8 cellular contexts compared by ENCODE assay signal in genomic region chr19:18418034-18418724, GRCh38. TPM values are rescaled to one million over a fixed set of nuclear protein-coding genes. Genes with fewer than 3 reads are reported as not detected.
A peak's percentile ranks its signal among the peaks of the same experiment; 100 is the strongest.
DNase-seq lines count a peak whose midpoint lies in the region; ATAC-seq, FAIRE-seq and TF ChIP-seq lines count a peak whose summit lies in the region.

No MANE protein-coding gene starts in this region.

- H2BK12ac ChIP-seq in H1 (ENCODE audit: low read depth, low read length), result peak overlapping the region; percentile 99; the same call in 1 of the 2 replicates

- peak overlapping the region; percentile 70 for H3K27ac ChIP-seq in RWPE2 (ENCODE audit: poor library complexity, severe bottlenecking)
- H3K27ac ChIP-seq in H1 (ENCODE audit: low read depth, low read length), result no peak overlapping the region
- no peak overlapping the region for H3K27ac ChIP-seq in neural progenitor cell

- H3K4me3 ChIP-seq in RWPE2 (ENCODE audit: severe bottlenecking), result no peak overlapping the region
- peak overlapping the region in 3 of 4 experiments; percentile 5 to 63 (median 39); a peak in 4 of 8 replicates for H3K4me3 ChIP-seq in H1 (ENCODE audit: extremely low read depth in 1 of 4, insufficient read depth in 2 of 4, low read depth in 3 of 4, low read length in 4 of 4)
- H3K4me3 ChIP-seq in neural progenitor cell, result peak overlapping the region; percentile 37

- H3K36me3 Mint-ChIP-seq in neural progenitor cell, result peaks cover 2% of the 10 kb centered on the region

- H2BK5ac ChIP-seq in H1 (ENCODE audit: low read depth, low read length), result peak overlapping the region; percentile 75; the same call in 1 of the 2 replicates

- H2AFZ ChIP-seq in H1 (ENCODE audit: low read length), result no peak overlapping the region
- no peak overlapping the region for H2AFZ ChIP-seq in neural progenitor cell (replicated peaks)

- H2BK15ac ChIP-seq in H1 (ENCODE audit: low read length), result peak overlapping the region; percentile 99

- H3K4me1 ChIP-seq in RWPE2 (ENCODE audit: insufficient read depth, poor library complexity, severe bottlenecking), result peaks cover 5% of the 10 kb centered on the region
- peaks cover 0 to 29% (median 21%) of the 10 kb centered on the region in 4 experiments; a peak in 6 of 7 replicates for H3K4me1 ChIP-seq in H1 (replicated peaks in 1 of 4; ENCODE audit: control insufficient read depth in 3 of 4, insufficient read depth in 4 of 4, low read length in 3 of 4)
- peaks cover 7% of the 10 kb centered on the region for H3K4me1 ChIP-seq in neural progenitor cell

- no peak for TF ChIP-seq POLR2A in H1 (IDR thresholded peaks at IDR 0.05; ENCODE audit: control extremely low read depth in 1 of 2, low read depth in 2 of 2, low read length in 2 of 2)

- H2BK120ac ChIP-seq in H1 (replicated peaks; ENCODE audit: low read depth, low read length), result no peak overlapping the region

- peaks cover 0 to 4% of the 10 kb centered on the region in 2 experiments for H4K20me1 ChIP-seq in H1 (replicated peaks in 1 of 2; ENCODE audit: control insufficient read depth in 1 of 2, insufficient read depth in 2 of 2, low read length in 2 of 2)
- peaks cover 27% of the 10 kb centered on the region for H4K20me1 ChIP-seq in neural progenitor cell (ENCODE audit: low read depth)

- H4K91ac ChIP-seq in H1 (replicated peaks; ENCODE audit: insufficient read length, low read length), result peak overlapping the region; percentile 99

- peak overlapping the region; percentile 72 to 88 for H3K4me2 ChIP-seq in H1 (ENCODE audit: insufficient read depth in 1 of 2, low read depth in 2 of 2, low read length in 2 of 2)
- peak overlapping the region; percentile 72 for H3K4me2 ChIP-seq in neural progenitor cell

- ATAC-seq in RWPE2 (ENCODE audit: low read depth) (no peak), HG02623 (IDR thresholded peaks at IDR 0.05; ENCODE audit: unreplicated experiment) (no peak), HG03159 (IDR thresholded peaks at IDR 0.05; ENCODE audit: unreplicated experiment) (no peak)

- H2BK20ac ChIP-seq in H1 (ENCODE audit: low read length), result peak overlapping the region; percentile 66; the same call in 1 of the 2 replicates

- no peak for TF ChIP-seq CTCF in RWPE2 (IDR thresholded peaks at IDR 0.05; ENCODE audit: poor library complexity, severe bottlenecking)
- TF ChIP-seq CTCF in H1 (IDR thresholded peaks at IDR 0.05; ENCODE audit: control extremely low read depth in 1 of 3, insufficient read depth in 1 of 3, low read depth in 1 of 3, low read length in 3 of 3), result no peak
- no peak for TF ChIP-seq CTCF in neural progenitor cell (IDR thresholded peaks at IDR 0.05)

- H3F3A ChIP-seq in neural progenitor cell (ENCODE audit: low read depth), result peaks cover 42% of the 10 kb centered on the region

- H4K8ac ChIP-seq in H1 (ENCODE audit: extremely low read depth, insufficient read depth, low read length), result peak overlapping the region; percentile 45; the same call in 1 of the 2 replicates

- no peak for TF ChIP-seq RAD21 in H1 (IDR thresholded peaks at IDR 0.05 in 1 of 2, conservative IDR thresholded peaks at IDR 0.05 in 1 of 2; ENCODE audit: low read depth in 2 of 2, low read length in 2 of 2)

- H3K79me1 ChIP-seq in H1 (ENCODE audit: low read depth, low read length), result no peaks in the 10 kb centered on the region

- peaks cover 66% of the 10 kb centered on the region for H3K4me1 Mint-ChIP-seq in neural progenitor cell

- H3K9me3 ChIP-seq in RWPE2 (ENCODE audit: severe bottlenecking), result no peaks in the 10 kb centered on the region
- no peaks in the 10 kb centered on the region for H3K9me3 ChIP-seq in H1 (ENCODE audit: insufficient read depth in 2 of 2, low read depth in 1 of 2, low read length in 1 of 2)
- no peaks in the 10 kb centered on the region for H3K9me3 ChIP-seq in neural progenitor cell (ENCODE audit: low read depth)

- H3K4ac ChIP-seq in H1 (replicated peaks; ENCODE audit: insufficient read length, low read depth, low read length), result peak overlapping the region; percentile 99

- H3K36me3 ChIP-seq in RWPE2 (ENCODE audit: low read depth) (no peaks in the 10 kb centered on the region), H1 (ENCODE audit: control insufficient read depth in 2 of 4, insufficient read depth in 4 of 4, low read length in 3 of 4) (no peaks in the 10 kb centered on the region), neural progenitor cell (no peaks in the 10 kb centered on the region)

- H3K27me3 ChIP-seq in RWPE2 (ENCODE audit: insufficient read depth, poor library complexity, severe bottlenecking) (no peaks in the 10 kb centered on the region), H1 (replicated peaks in 1 of 4; ENCODE audit: control insufficient read depth in 3 of 4, extremely low read depth in 1 of 4, insufficient read depth in 3 of 4, low read length in 3 of 4) (peaks cover 5 to 29% (median 23%) of the 10 kb centered on the region in 4 experiments), neural progenitor cell (peaks cover 34% of the 10 kb centered on the region)

- H3K9me3 Mint-ChIP-seq in neural progenitor cell, result no peaks in the 10 kb centered on the region

- H3K27ac Mint-ChIP-seq in neural progenitor cell, result peak overlapping the region; percentile 90

- H3K79me2 ChIP-seq in H1 (ENCODE audit: control insufficient read depth in 1 of 2, insufficient read depth in 2 of 2, low read length in 2 of 2) (peaks cover 0 to 4% of the 10 kb centered on the region in 2 experiments; a peak in 1 of 4 replicates), neural progenitor cell (ENCODE audit: low read depth) (peaks cover 18% of the 10 kb centered on the region)

- FAIRE-seq in H1 (lab: Jason Lieb, UNC), result no peak

- peak overlapping the region; percentile 71; the same call in 1 of the 2 replicates for H3K18ac ChIP-seq in H1 (ENCODE audit: extremely low read depth, low read length)

- CTCF ChIA-PET in H1 (lab: Charles Lee; ENCODE audit: partially characterized antibody), result interaction anchor here (1.1 to 11.0 kb wide), 16 partner anchors 8 to 522 kb away, joined by 3 to 177 read pairs (median 4); partner anchors contain the start of gene GDF15

- no peak for TF ChIP-seq EP300 in H1 (IDR thresholded peaks at IDR 0.05; ENCODE audit: borderline replicate concordance in 1 of 2, low read depth in 2 of 2, low read length in 2 of 2)

- H3K56ac ChIP-seq in H1 (replicated peaks; ENCODE audit: insufficient read length, low read depth, low read length), result peak overlapping the region; percentile 53

- H3K14ac ChIP-seq in H1 (ENCODE audit: insufficient read length), result no peak overlapping the region

- POLR2A ChIA-PET in H1 (lab: Charles Lee; ENCODE audit: partially characterized antibody), result interaction anchor here (0.8 to 6.8 kb wide), 15 partner anchors 10 to 137 kb away, joined by 3 to 72 read pairs (median 4); partner anchors contain the start of genes JUND and PGPEP1

- peak overlapping the region; percentile 44 for H4K5ac ChIP-seq in H1 (ENCODE audit: insufficient read length, low read depth, low read length)

- H3K23ac ChIP-seq in H1 (ENCODE audit: insufficient read length), result no peak overlapping the region

- peak overlapping the region; percentile 89; the same call in 1 of the 2 replicates for H2AK5ac ChIP-seq in H1 (ENCODE audit: low read depth, low read length)

- DNase-seq in DMS53 (lab: John Stamatoyannopoulos, UW) (peak; percentile 82), RWPE2 (ENCODE audit: low spot score) (peak; percentile 72), H1 (ENCODE audit: low read depth in 1 of 2, low spot score in 2 of 2) (no peak), neural progenitor cell (ENCODE audit: low spot score) (no peak), GM03348 (ENCODE audit: low spot score) (no peak), NCI-H1048 (lab: John Stamatoyannopoulos, UW) (no peak)

- H3K23me2 ChIP-seq in H1 (ENCODE audit: low read depth, low read length), result peaks cover 19% of the 10 kb centered on the region; the same call in 1 of the 2 replicates

- H3K27me3 Mint-ChIP-seq in neural progenitor cell (ENCODE audit: insufficient read depth, low read depth), result peaks cover 20% of the 10 kb centered on the region

- 27% methylated on average over 39 of the region's 39 CpGs; no CpG with 5 or more reads in 1 of the 2 experiments for WGBS in H1 (ENCODE audit: extremely low coverage in 1 of 2, insufficient coverage in 1 of 2, insufficient read length in 1 of 2, insufficient replicate concordance in 2 of 2, low coverage in 1 of 2, low lambda C conversion rate in 2 of 2, missing lambda C conversion rate in 1 of 2), 2 experiments

- no peak overlapping the region for H3K9ac ChIP-seq in H1 (replicated peaks in 1 of 4; ENCODE audit: extremely low read depth in 1 of 4, low read depth in 3 of 4, low read length in 3 of 4)
- no peak overlapping the region for H3K9ac ChIP-seq in neural progenitor cell

- peak overlapping the region; percentile 89 for H3K4me3 Mint-ChIP-seq in neural progenitor cell

RNA-seq across cellular contexts. Expression of gene SSBP4, which starts 1.0 kb away (rescaled TPM):
- total RNA-seq in H1 (2021; fragmentation: NEBNext Ultra II Directional; extraction: Animal tissue kit (Norgen Biotek cat#: 25700)), result 26.4 and 30.5 TPM in 2 replicates
- polyA plus RNA-seq in H1 (2011; rRNA removed), result 33.7 and 51.3 TPM in 2 replicates
- 28.5 TPM for polyA plus RNA-seq in H1 (2011; cell fraction: cytosol; rRNA removed)
- polyA plus RNA-seq in H1 (2011; cell fraction: nucleus; rRNA removed), result 60.9 TPM
- 11.5 to 29.1 TPM (median 22.0 TPM) in 4 replicates for polyA plus RNA-seq in H1 (2012, experiment 1 of 2)
- polyA plus RNA-seq in H1 (2012, experiment 2 of 2), result 26.6 TPM
- 40.7 TPM for polyA plus RNA-seq in H1 (2013, experiment 1 of 2)
- 42.3 TPM for polyA plus RNA-seq in H1 (2013, experiment 2 of 2)
- polyA minus RNA-seq in H1 (2011; rRNA and poly(A)+ RNA removed), result 1.9 and 3.2 TPM in 2 replicates
- 25.3 TPM for polyA minus RNA-seq in H1 (2011; cell fraction: cytosol; rRNA and poly(A)+ RNA removed)
- 21.7 TPM for polyA minus RNA-seq in H1 (2011; cell fraction: nucleus; rRNA and poly(A)+ RNA removed)
- total RNA-seq in neural progenitor cell (ENCODE audit: low replicate concordance), result 21.1 and 50.5 TPM in 2 replicates

RNA-seq across cellular contexts. Expression of gene ISYNA1, which starts 19.8 kb away (rescaled TPM):
- total RNA-seq in H1 (2021; fragmentation: NEBNext Ultra II Directional; extraction: Animal tissue kit (Norgen Biotek cat#: 25700)), result 207 and 215 TPM in 2 replicates
- 264 and 330 TPM in 2 replicates for polyA plus RNA-seq in H1 (2011; rRNA removed)
- polyA plus RNA-seq in H1 (2011; cell fraction: cytosol; rRNA removed), result 164 TPM
- polyA plus RNA-seq in H1 (2011; cell fraction: nucleus; rRNA removed), result 558 TPM
- polyA plus RNA-seq in H1 (2012, experiment 1 of 2), result 147 to 255 TPM (median 231 TPM) in 4 replicates
- polyA plus RNA-seq in H1 (2012, experiment 2 of 2), result 269 TPM
- polyA plus RNA-seq in H1 (2013, experiment 1 of 2), result 172 TPM
- polyA plus RNA-seq in H1 (2013, experiment 2 of 2), result 158 TPM
- polyA minus RNA-seq in H1 (2011; rRNA and poly(A)+ RNA removed), result 67.7 and 79.7 TPM in 2 replicates
- polyA minus RNA-seq in H1 (2011; cell fraction: cytosol; rRNA and poly(A)+ RNA removed), result 153 TPM
- polyA minus RNA-seq in H1 (2011; cell fraction: nucleus; rRNA and poly(A)+ RNA removed), result 97.1 TPM
- total RNA-seq in neural progenitor cell (ENCODE audit: low replicate concordance), result 81.7 and 203 TPM in 2 replicates

RNA-seq across cellular contexts. Expression of gene LRRC25, which starts 20.8 kb away (rescaled TPM):
- total RNA-seq in H1 (2021; fragmentation: NEBNext Ultra II Directional; extraction: Animal tissue kit (Norgen Biotek cat#: 25700)), result 0.20 and 0.23 TPM in 2 replicates
- polyA plus RNA-seq in H1 (2011; rRNA removed), result 0.31 and 0.41 TPM in 2 replicates
- polyA plus RNA-seq in H1 (2011; cell fraction: cytosol; rRNA removed), result 0.35 TPM
- polyA plus RNA-seq in H1 (2011; cell fraction: nucleus; rRNA removed), result 0.30 TPM
- polyA plus RNA-seq in H1 (2012, experiment 1 of 2), result 0.09 to 0.29 TPM (median 0.19 TPM) in 3 of 4 replicates, not detected in the other
- 0.16 TPM for polyA plus RNA-seq in H1 (2012, experiment 2 of 2)
- polyA plus RNA-seq in H1 (2013, experiment 1 of 2), result 0.14 TPM
- polyA plus RNA-seq in H1 (2013, experiment 2 of 2), result 0.13 TPM
- polyA minus RNA-seq in H1 (2011; rRNA and poly(A)+ RNA removed), result 0.35 and 0.46 TPM in 2 replicates
- not detected for polyA minus RNA-seq in H1 (2011; cell fraction: cytosol; rRNA and poly(A)+ RNA removed)
- polyA minus RNA-seq in H1 (2011; cell fraction: nucleus; rRNA and poly(A)+ RNA removed), result not detected
- 0.03 TPM in 1 of 2 replicates, not detected in the other for total RNA-seq in neural progenitor cell (ENCODE audit: low replicate concordance)

RNA-seq across cellular contexts. Expression of gene GDF15, which starts 32.2 kb away (rescaled TPM):
- 4.1 and 5.0 TPM in 2 replicates for total RNA-seq in H1 (2021; fragmentation: NEBNext Ultra II Directional; extraction: Animal tissue kit (Norgen Biotek cat#: 25700))
- polyA plus RNA-seq in H1 (2011; rRNA removed), result 8.5 and 18.8 TPM in 2 replicates
- 8.2 TPM for polyA plus RNA-seq in H1 (2011; cell fraction: cytosol; rRNA removed)
- polyA plus RNA-seq in H1 (2011; cell fraction: nucleus; rRNA removed), result 17.2 TPM
- polyA plus RNA-seq in H1 (2012, experiment 1 of 2), result 4.9 to 6.1 TPM (median 5.6 TPM) in 4 replicates
- polyA plus RNA-seq in H1 (2012, experiment 2 of 2), result 5.5 TPM
- polyA plus RNA-seq in H1 (2013, experiment 1 of 2), result 11.8 TPM
- polyA plus RNA-seq in H1 (2013, experiment 2 of 2), result 14.4 TPM
- 1.1 and 2.9 TPM in 2 replicates for polyA minus RNA-seq in H1 (2011; rRNA and poly(A)+ RNA removed)
- polyA minus RNA-seq in H1 (2011; cell fraction: cytosol; rRNA and poly(A)+ RNA removed), result 6.8 TPM
- polyA minus RNA-seq in H1 (2011; cell fraction: nucleus; rRNA and poly(A)+ RNA removed), result 9.7 TPM
- 0.19 and 2.5 TPM in 2 replicates for total RNA-seq in neural progenitor cell (ENCODE audit: low replicate concordance)

Comparison
In these comparisons a context has a peak if more than half of its experiments do, and no peak if none do; other contexts are left out.
1. DNase-seq: peak in DMS53 (single experiment) and RWPE2 (single experiment); none in H1 (0 of 2), neural progenitor cell (single experiment), GM03348 (single experiment) and NCI-H1048 (single experiment).